In the genomic region with DNA sequence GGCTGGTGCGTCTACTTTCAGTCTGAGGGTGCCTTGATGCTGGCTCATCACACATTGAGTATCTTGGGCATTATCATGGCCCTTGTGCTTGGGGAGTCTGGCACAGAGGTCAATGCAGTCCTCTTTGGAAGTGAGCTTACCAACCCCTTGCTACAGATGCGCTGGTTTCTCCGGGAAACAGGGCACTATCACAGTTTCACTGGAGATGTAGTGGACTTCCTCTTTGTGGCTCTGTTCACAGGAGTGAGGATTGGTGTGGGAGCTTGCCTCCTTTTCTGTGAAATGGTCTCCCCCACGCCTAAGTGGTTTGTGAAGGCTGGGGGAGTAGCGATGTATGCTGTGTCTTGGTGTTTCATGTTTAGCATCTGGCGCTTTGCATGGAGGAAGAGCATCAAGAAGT, we compare ENCODE assay signal across 16 cellular contexts.
"Had no signal": no experiment of that assay in that cellular context is flagged by ENCODE, and none has a peak within 500 bp of the region (broad histone marks: within the 10 kb centered on the region; RNA-seq: fewer than 3 reads in every experiment).

No MANE protein-coding gene starts in this region.

- H3K4me3 Mint-ChIP-seq: activated CD8-positive, alpha-beta T cell treated with anti-CD3 and anti-CD28 coated beads, Interleukin-2, amount 10 ng/mL, durations not matched to agents 7 days and 5 days; activated naive CD8-positive, alpha-beta T cell treated with anti-CD3 and anti-CD28 coated beads, Interleukin-2, amount 50 U/mL, for 24 hours; activated T-helper 1 cell treated with anti-CD3 and anti-CD28 coated beads, Interleukin-12 subunit alpha, Interleukin-12 subunit beta, Interleukin-2, Interleukin-4 antibody, amounts not matched to agents 30 ng/mL and 10 ng/mL and 1 ng/mL, durations not matched to agents 14 hours and 24 hours and 36 hours; neural crest cell had no signal

- FAIRE-seq: pancreas had no signal

- H3K27ac Mint-ChIP-seq: activated CD8-positive, alpha-beta T cell treated with anti-CD3 and anti-CD28 coated beads, Interleukin-2, amount 10 ng/mL, durations not matched to agents 7 days and 5 days; activated naive CD8-positive, alpha-beta T cell treated with anti-CD3 and anti-CD28 coated beads, Interleukin-2, amount 50 U/mL, for 24 hours; activated T-helper 1 cell treated with anti-CD3 and anti-CD28 coated beads, Interleukin-12 subunit alpha, Interleukin-12 subunit beta, Interleukin-2, Interleukin-4 antibody, amounts not matched to agents 30 ng/mL and 10 ng/mL and 1 ng/mL, durations not matched to agents 14 hours and 24 hours and 36 hours had no signal

- ATAC-seq: activated CD8-positive, alpha-beta T cell treated with anti-CD3 and anti-CD28 coated beads, Interleukin-2, amount 10 ng/mL, durations not matched to agents 7 days and 5 days; activated naive CD8-positive, alpha-beta T cell treated with anti-CD3 and anti-CD28 coated beads, Interleukin-2, amount 50 U/mL, for 24 hours; pancreas had no signal

- H3K27me3 ChIP-seq: pancreas, vagina had no signal

- DNase-seq: activated CD4-positive, alpha-beta T cell treated with anti-CD3 and anti-CD28 coated beads for 4 hours; activated CD8-positive, alpha-beta T cell treated with anti-CD3 and anti-CD28 coated beads, Interleukin-2, amount 10 ng/mL, durations not matched to agents 7 days and 5 days; activated naive CD4-positive, alpha-beta T cell; activated naive CD8-positive, alpha-beta T cell treated with anti-CD3 and anti-CD28 coated beads, Interleukin-2, amount 50 U/mL, for 24 hours; caudate nucleus; effector CD4-positive, alpha-beta T cell; hippocampal formation; kidney glomerular epithelial cell; pancreas; stimulated activated CD4-positive, alpha-beta T cell treated with anti-CD3 and anti-CD28 coated beads, Interleukin-4, amount 100 ng/mL, for 4 hours; WERI-Rb-1 had no signal

- H3K9me3 ChIP-seq: pancreas, vagina had no signal

- H3K4me3 ChIP-seq: coronary artery, pancreas, skin epidermis, vagina had no signal

- H3K27ac ChIP-seq: skin epidermis, vagina, WERI-Rb-1 had no signal

- H3K9me3 Mint-ChIP-seq: activated naive CD8-positive, alpha-beta T cell treated with anti-CD3 and anti-CD28 coated beads, Interleukin-2, amount 50 U/mL, for 24 hours; activated T-helper 1 cell treated with anti-CD3 and anti-CD28 coated beads, Interleukin-12 subunit alpha, Interleukin-12 subunit beta, Interleukin-2, Interleukin-4 antibody, amounts not matched to agents 30 ng/mL and 10 ng/mL and 1 ng/mL, durations not matched to agents 14 hours and 24 hours and 36 hours; neural crest cell had no signal

- H3K36me3 ChIP-seq: pancreas had no signal
